20 cellular contexts compared by ENCODE assay signal in genomic region chr6:113651120-113651519, GRCh38.
DNase-seq lines count a peak whose midpoint lies in the region; ATAC-seq, FAIRE-seq and TF ChIP-seq lines count a peak whose summit lies in the region.
"Had no signal": no experiment of that assay in that cellular context is flagged by ENCODE, and none has a peak within 500 bp of the region (broad histone marks: within the 10 kb centered on the region; RNA-seq: fewer than 3 reads in every experiment).

No MANE protein-coding gene starts in this region.

- FAIRE-seq in HepG2 (lab: Jason Lieb, UNC), result no peak
- FAIRE-seq: A204.1, bronchial epithelial cell had no signal

- no peak overlapping the region for H3K4me3 Mint-ChIP-seq in chondrocyte (ENCODE audit: unreplicated experiment)
- H3K4me3 Mint-ChIP-seq: activated naive CD8-positive, alpha-beta T cell; endodermal cell had no signal

- BruUV-seq in HepG2 (replicated peaks; lab: Mats Ljungman, UMichigan), result no TSS peak

- H2BK5ac ChIP-seq in mesenchymal stem cell (ENCODE audit: low read depth, low read length, poor library complexity, severe bottlenecking), result no peak overlapping the region

- no peaks in the 10 kb centered on the region for H3K36me3 ChIP-seq in HepG2 (replicated peaks in 1 of 2; ENCODE audit: control insufficient read depth in 1 of 2, insufficient read depth in 2 of 2, low read length in 2 of 2)
- no peaks in the 10 kb centered on the region for H3K36me3 ChIP-seq in right lobe of liver
- H3K36me3 ChIP-seq in mesenchymal stem cell (ENCODE audit: control insufficient read depth in 1 of 2, insufficient read depth in 2 of 2, low read depth in 1 of 2, low read length in 2 of 2), result no peaks in the 10 kb centered on the region
- H3K36me3 ChIP-seq in vagina, result no peaks in the 10 kb centered on the region
- H3K36me3 ChIP-seq: thoracic aorta had no signal

- 77% methylated on average over 4 of the region's 4 CpGs for WGBS in HepG2 (ENCODE audit: low lambda C conversion rate)
- 73% methylated on average over 2 of the region's 4 CpGs for WGBS in right lobe of liver (ENCODE audit: insufficient coverage, low coverage, low lambda C conversion rate, missing lambda C conversion rate)
- 57% methylated on average over 3 of the region's 4 CpGs for WGBS in mesenchymal stem cell

- H3K79me2 ChIP-seq in HepG2 (ENCODE audit: insufficient read depth, low read length), result no peaks in the 10 kb centered on the region

- peaks cover 61% of the 10 kb centered on the region for H3K4me1 Mint-ChIP-seq in chondrocyte (ENCODE audit: low read depth)

- no peak overlapping the region for H3K14ac ChIP-seq in mesenchymal stem cell (ENCODE audit: low read length in 2 of 2)

- H3K27ac ChIP-seq in HepG2 (ENCODE audit: extremely low read length, insufficient read depth, low read length), result no peak overlapping the region
- H3K27ac ChIP-seq in right lobe of liver, result no peak overlapping the region
- no peak overlapping the region for H3K27ac ChIP-seq in mesenchymal stem cell (ENCODE audit: low read length, poor library complexity, severe bottlenecking)
- H3K27ac ChIP-seq in vagina, result peak overlapping the region; percentile 5
- H3K27ac ChIP-seq: thoracic aorta had no signal

- H3K4me2 ChIP-seq in HepG2 (ENCODE audit: low read depth, low read length) (no peak overlapping the region), mesenchymal stem cell (ENCODE audit: low read length, poor library complexity, severe bottlenecking) (no peak overlapping the region)

- TF ChIP-seq POLR2A in HepG2 (IDR thresholded peaks at IDR 0.05; ENCODE audit: insufficient read depth in 1 of 2, low read depth in 2 of 2, low read length in 2 of 2), result no peak
- TF ChIP-seq POLR2A in right lobe of liver (IDR thresholded peaks at IDR 0.05), result no peak
- no peak for TF ChIP-seq POLR2A in vagina (IDR thresholded peaks at IDR 0.05)
- TF ChIP-seq POLR2A in erythroblast (IDR thresholded peaks at IDR 0.05; ENCODE audit: low read length), result no peak

- intact Hi-C loops in HepG2 (cut with micrococcal nuclease; ENCODE audit: unreplicated experiment), result no loop called here
- intact Hi-C loops in right lobe of liver (cut with DNase I), result no loop called here
- intact Hi-C loops in vagina (cut with DNase I), result no loop called here

- no peak for TF ChIP-seq RAD21 in HepG2 (CRISPR knock-in tag; IDR thresholded peaks at IDR 0.05)

- no peak overlapping the region for H2BK15ac ChIP-seq in mesenchymal stem cell (ENCODE audit: low read depth, poor library complexity, severe bottlenecking)

- H4K91ac ChIP-seq in mesenchymal stem cell (ENCODE audit: low read length), result no peak overlapping the region

- no peaks in the 10 kb centered on the region for H3K27me3 Mint-ChIP-seq in chondrocyte (ENCODE audit: low read depth)

- H3K4me3 ChIP-seq in HepG2 (replicated peaks in 1 of 3; ENCODE audit: insufficient read depth in 1 of 3, low read depth in 2 of 3, low read length in 3 of 3), result no peak overlapping the region
- H3K4me3 ChIP-seq in right lobe of liver, result no peak overlapping the region
- no peak overlapping the region for H3K4me3 ChIP-seq in mesenchymal stem cell (ENCODE audit: insufficient read depth in 1 of 2, low read depth in 1 of 2, low read length in 2 of 2)
- H3K4me3 ChIP-seq in vagina, result no peak overlapping the region
- H3K4me3 ChIP-seq: mucosa of descending colon, thoracic aorta had no signal

- H2AK5ac ChIP-seq in mesenchymal stem cell (ENCODE audit: low read length, severe bottlenecking), result no peak overlapping the region

- no peak overlapping the region for H2BK120ac ChIP-seq in mesenchymal stem cell (ENCODE audit: low read depth, low read length)

- H3K9me3 ChIP-seq in HepG2 (ENCODE audit: low read length) (no peaks in the 10 kb centered on the region), right lobe of liver (no peaks in the 10 kb centered on the region), mesenchymal stem cell (ENCODE audit: control insufficient read depth, low read length) (no peaks in the 10 kb centered on the region), vagina (no peaks in the 10 kb centered on the region)
- H3K9me3 ChIP-seq: mucosa of descending colon, thoracic aorta had no signal

- H3K27me3 ChIP-seq in HepG2 (ENCODE audit: control insufficient read depth in 1 of 2, insufficient read depth in 2 of 2, low read length in 2 of 2) (no peaks in the 10 kb centered on the region), right lobe of liver (no peaks in the 10 kb centered on the region), mesenchymal stem cell (ENCODE audit: control insufficient read depth in 1 of 2, insufficient read depth in 1 of 2, low read length in 2 of 2) (no peaks in the 10 kb centered on the region), vagina (no peaks in the 10 kb centered on the region)

- TF ChIP-seq EP300 in HepG2 (IDR thresholded peaks at IDR 0.05; ENCODE audit: low read depth in 2 of 2, low read length in 2 of 2) (no peak), HepG2 (CRISPR knock-in tag; IDR thresholded peaks at IDR 0.05; ENCODE audit: borderline replicate concordance) (no peak)

- peak overlapping the region in 1 of 2 experiments; percentile 22 for H3K18ac ChIP-seq in mesenchymal stem cell (ENCODE audit: low read depth in 1 of 2, low read length in 2 of 2)

- in situ Hi-C loops in HepG2 (cut with HindIII; ENCODE audit: extremely low pct_ligation_motif_present, low pct_unique_long_range_greater_than_20kb), result no loop called here

- peak overlapping the region; percentile 76 for H3K27ac Mint-ChIP-seq in chondrocyte (ENCODE audit: unreplicated experiment)
- H3K27ac Mint-ChIP-seq: activated naive CD8-positive, alpha-beta T cell; endodermal cell; progenitor cell of endocrine pancreas had no signal

- no peak overlapping the region for H3K9ac ChIP-seq in HepG2 (ENCODE audit: insufficient read depth, low read depth, low read length)
- H3K9ac ChIP-seq in mesenchymal stem cell (ENCODE audit: low read length), result no peak overlapping the region

- peaks cover 38% of the 10 kb centered on the region for H3K4me1 ChIP-seq in HepG2 (ENCODE audit: insufficient read depth, low read length)
- peaks cover 0 to 24% (median 9%) of the 10 kb centered on the region in 4 donors for H3K4me1 ChIP-seq in right lobe of liver
- H3K4me1 ChIP-seq in mesenchymal stem cell (ENCODE audit: control insufficient read depth, insufficient read depth, low read depth, low read length), result peaks cover 3% of the 10 kb centered on the region
- H3K4me1 ChIP-seq in vagina, result peaks cover 10% of the 10 kb centered on the region

- H2BK12ac ChIP-seq in mesenchymal stem cell (ENCODE audit: low read length in 2 of 2), result peak overlapping the region in 1 of 2 experiments; percentile 71

- no peak overlapping the region for H3K4ac ChIP-seq in mesenchymal stem cell (ENCODE audit: low read depth in 1 of 2, low read length in 2 of 2)

- CTCF ChIA-PET in HepG2 (lab: Yijun Ruan, JAX; ENCODE audit: low intra/inter-chr PET ratio, low total read pairs), result no interaction called here

- no peaks in the 10 kb centered on the region for H3K9me3 Mint-ChIP-seq in chondrocyte (ENCODE audit: low read depth)
- H3K9me3 Mint-ChIP-seq: endodermal cell had no signal

- H3K36me3 Mint-ChIP-seq in chondrocyte (ENCODE audit: low read depth), result no peaks in the 10 kb centered on the region
- H3K36me3 Mint-ChIP-seq: activated naive CD8-positive, alpha-beta T cell had no signal

- DNase-seq in HepG2 (ENCODE audit: low spot score) (no peak), right lobe of liver (no peak), chondrocyte (ENCODE audit: low spot score) (no peak), mesenchymal stem cell (no peak), vagina (ENCODE audit: extremely low spot score in 2 of 2) (no peak), cerebellum (ENCODE audit: low spot score) (no peak), erythroblast (lab: John Stamatoyannopoulos, UW) (no peak), AML-193 (lab: John Stamatoyannopoulos, UW) (no peak)
- DNase-seq: activated CD4-positive, alpha-beta T cell treated with anti-CD3 and anti-CD28 coated beads for 4 hours; Calu3; endodermal cell; foreskin melanocyte; NCI-H2029 treated with DMSO at 0.1 percent for 48 hours; T-helper 2 cell had no signal

- no peak overlapping the region for H3K23ac ChIP-seq in mesenchymal stem cell (ENCODE audit: low read length in 2 of 2)

- POLR2A ChIA-PET in HepG2 (lab: Yijun Ruan, JAX), result no interaction called here

- ATAC-seq in HepG2 (no peak), right lobe of liver (no peak)
- ATAC-seq: mucosa of descending colon had no signal

- no peaks in the 10 kb centered on the region for H3K79me1 ChIP-seq in mesenchymal stem cell (replicated peaks; ENCODE audit: low read length, poor library complexity, severe bottlenecking)

- TF ChIP-seq CTCF in HepG2 (CRISPR knock-in tag; IDR thresholded peaks at IDR 0.05) (no peak), right lobe of liver (IDR thresholded peaks at IDR 0.05) (no peak), chondrocyte (IDR thresholded peaks at IDR 0.05) (no peak), vagina (IDR thresholded peaks at IDR 0.05) (no peak)

- no peak overlapping the region for H2AFZ ChIP-seq in HepG2 (ENCODE audit: low read length)
- no peak overlapping the region for H2AFZ ChIP-seq in mesenchymal stem cell (ENCODE audit: low read depth, low read length)

- H4K20me1 ChIP-seq in HepG2 (ENCODE audit: insufficient read depth, low read length), result no peaks in the 10 kb centered on the region

- peak overlapping the region; percentile 52 for H4K8ac ChIP-seq in mesenchymal stem cell (ENCODE audit: low read length)

TF ChIP-seq in HepG2, 621 proteins besides CTCF, POLR2A, EP300 and RAD21 (continues in another document):
- TF ChIP-seq ZHX1 (CRISPR knock-in tag; IDR thresholded peaks at IDR 0.05; ENCODE audit: low read depth), result no peak
- TF ChIP-seq ZNF343 (CRISPR knock-in tag; IDR thresholded peaks at IDR 0.05), result no peak
